ENCODE assay signal across 16 cellular contexts in the genomic region with DNA sequence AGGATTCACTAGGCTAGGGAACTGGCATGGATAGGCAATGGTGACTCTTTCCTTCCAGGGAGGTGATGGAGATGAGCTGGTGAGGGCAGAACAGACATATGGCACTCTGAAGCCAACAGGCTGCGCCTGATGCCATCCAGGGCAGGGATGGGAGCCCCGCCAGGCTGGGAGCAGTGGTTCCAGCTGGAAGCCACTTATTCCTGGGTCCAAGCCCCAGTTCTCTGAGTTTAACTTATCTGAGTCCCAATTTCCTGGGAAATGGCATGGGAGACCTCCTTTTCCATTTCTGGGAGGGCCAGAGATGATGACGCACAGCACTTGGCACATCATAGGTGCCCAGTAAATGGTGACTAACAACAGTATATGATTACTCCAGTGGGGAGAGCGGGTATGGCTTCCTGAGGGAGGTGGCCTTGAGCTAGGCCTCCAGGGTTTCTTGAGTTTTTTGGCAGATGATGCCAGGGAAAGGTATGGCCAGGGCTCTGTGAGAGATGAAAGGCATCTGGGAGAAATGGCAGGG. TPM values are rescaled to one million over a fixed set of nuclear protein-coding genes. Genes with fewer than 3 reads are reported as not detected.
DNase-seq lines count a peak whose midpoint lies in the region; ATAC-seq, FAIRE-seq and TF ChIP-seq lines count a peak whose summit lies in the region.
"Had no signal": no experiment of that assay in that cellular context is flagged by ENCODE, and none has a peak within 500 bp of the region (broad histone marks: within the 10 kb centered on the region; RNA-seq: fewer than 3 reads in every experiment).

No MANE protein-coding gene starts in this region.

- DNase-seq in Daoy (ENCODE audit: low read depth) (peak; percentile 63), NCI-H446 (lab: John Stamatoyannopoulos, UW) (peak; percentile 47 to 89), foreskin keratinocyte (no peak), sigmoid colon (no peak), D721Med (ENCODE audit: insufficient read length, low spot score) (no peak), Caco-2 (no peak), GM10266 (ENCODE audit: extremely low spot score) (no peak)
- DNase-seq in activated CD4-positive, alpha-beta T cell treated with anti-CD3 and anti-CD28 coated beads for 1 hour, result no peak
- DNase-seq: activated T-cell treated with anti-CD3 and anti-CD28 coated beads, Interleukin-2, amount 50 U/mL, for 1 hour; CD4-positive, alpha-beta memory T cell; NCI-H2227 treated with DMSO at 0.1 percent for 48 hours had no signal

- 91 to 94% methylated on average over 4 of the region's 4 CpGs for WGBS in sigmoid colon, 2 donors

- no peaks in the 10 kb centered on the region for H3K36me3 Mint-ChIP-seq in Caco-2 (ENCODE audit: insufficient read depth, unreplicated experiment)
- H3K36me3 Mint-ChIP-seq: CD4-positive, alpha-beta memory T cell had no signal

- H3K36me3 ChIP-seq in sigmoid colon (peaks cover 0 to 15% (median 0%) of the 10 kb centered on the region in 4 donors), Caco-2 (ENCODE audit: control insufficient read depth, insufficient read depth, low read length) (no peaks in the 10 kb centered on the region)

- no peaks in the 10 kb centered on the region for H3K9me3 Mint-ChIP-seq in Caco-2 (ENCODE audit: unreplicated experiment)

- intact Hi-C loops in sigmoid colon (cut with DNase I), result no loop called here
- intact Hi-C loops in Caco-2 (cut with micrococcal nuclease; ENCODE audit: unreplicated experiment), result no loop called here

- H3K4me3 Mint-ChIP-seq in Caco-2 (ENCODE audit: unreplicated experiment), result no peak overlapping the region
- H3K4me3 Mint-ChIP-seq: CD4-positive, alpha-beta memory T cell had no signal

- H3K4me1 ChIP-seq in foreskin keratinocyte (no peaks in the 10 kb centered on the region), sigmoid colon (peaks cover 0 to 72% (median 53%) of the 10 kb centered on the region in 4 donors), Caco-2 (peaks cover 30% of the 10 kb centered on the region)

- H3K4me3 ChIP-seq in sigmoid colon (no peak overlapping the region), Caco-2 (ENCODE audit: low read depth, low read length) (no peak overlapping the region)

- H3K27ac ChIP-seq in foreskin keratinocyte (no peak overlapping the region), sigmoid colon (peak overlapping the region; percentile 60 to 92 (median 86))

- no peak overlapping the region for H3K27ac Mint-ChIP-seq in Caco-2 (ENCODE audit: unreplicated experiment)

- no peak for TF ChIP-seq CTCF in foreskin keratinocyte (conservative IDR thresholded peaks at IDR 0.05)
- no peak for TF ChIP-seq CTCF in sigmoid colon (IDR thresholded peaks at IDR 0.05)
- TF ChIP-seq CTCF in D721Med (IDR thresholded peaks at IDR 0.05; ENCODE audit: insufficient read depth, missing control alignments), result no peak
- no peak for TF ChIP-seq CTCF in Caco-2 (IDR thresholded peaks at IDR 0.05; ENCODE audit: insufficient read depth in 1 of 2, low read depth in 1 of 2, low read length in 1 of 2, severe bottlenecking in 1 of 2, unreplicated experiment in 1 of 2)
- no peak for TF ChIP-seq CTCF in GM10266 (IDR thresholded peaks at IDR 0.05; ENCODE audit: control insufficient read depth, insufficient read depth, low read depth, missing control alignments)

- H3K27me3 ChIP-seq in foreskin keratinocyte (peaks cover 6% of the 10 kb centered on the region), sigmoid colon (no peaks in the 10 kb centered on the region), Caco-2 (replicated peaks; ENCODE audit: control insufficient read depth, insufficient read depth, low read length) (no peaks in the 10 kb centered on the region)

- H3K4me1 Mint-ChIP-seq in Caco-2 (ENCODE audit: low read depth, unreplicated experiment), result peaks cover 34% of the 10 kb centered on the region

- CTCF ChIA-PET in Caco-2 (lab: Charles Lee), result interaction anchor here (0.6 kb wide), 1 partner anchor 139 kb away, joined by 3 read pairs; no protein-coding TSS in a partner anchor

- H3K9me3 ChIP-seq in sigmoid colon (no peaks in the 10 kb centered on the region), Caco-2 (0 out of 2 replicates have a peak, but pooled peaks cover 2% of the 10 kb centered on the region)

- TF ChIP-seq EP300 in sigmoid colon (IDR thresholded peaks at IDR 0.05), result no peak

- ATAC-seq in foreskin keratinocyte, result peak; percentile 40
- ATAC-seq: esophagus mucosa had no signal

- FAIRE-seq in D721Med (lab: Jason Lieb, UNC), result no peak
- FAIRE-seq: islet of Langerhans, RCC 7860, TTC549 had no signal

- POLR2A ChIA-PET in Caco-2 (lab: Charles Lee), result no interaction called here

- no TSS peak for BruUV-seq in Caco-2 (replicated peaks; lab: Mats Ljungman, UMichigan)

- no peaks in the 10 kb centered on the region for H3K27me3 Mint-ChIP-seq in Caco-2 (ENCODE audit: insufficient read depth, unreplicated experiment)

- no peak for TF ChIP-seq POLR2A in sigmoid colon (IDR thresholded peaks at IDR 0.05)

RNA-seq across cellular contexts. Expression of a gene that starts 7.2 kb away (rescaled TPM):
- total RNA-seq in Daoy (2014; rRNA removed; shearing (Covaris generic)), result 8.6 and 9.4 TPM in 2 replicates
- total RNA-seq in foreskin keratinocyte (not detected in 2 replicates), sigmoid colon (100 to 1,000 TPM in 1 of 4 donors, 10 to 100 TPM in 3; 54.9 to 104 (median 69.4) TPM), Caco-2 (2022) (5.9 and 7.2 TPM in 2 replicates)
- polyA plus RNA-seq in foreskin keratinocyte (not detected in 2 replicates), sigmoid colon (10 to 100 TPM in 1 of 3 donors, 1 to 10 TPM in 2; 3.9 to 26.7 (median 6.0) TPM)
- total RNA-seq: CD4-positive, alpha-beta memory T cell had no signal
- polyA plus RNA-seq: CD4-positive, alpha-beta memory T cell had no signal

RNA-seq across cellular contexts. Expression of a gene that starts 18.1 kb away (rescaled TPM):
- 0.06 and 1.3 TPM in 2 replicates for total RNA-seq in Daoy (2014; rRNA removed; shearing (Covaris generic))
- total RNA-seq in foreskin keratinocyte (not detected in 2 replicates), sigmoid colon (1 to 10 TPM in 1 of 4 donors, under 1 TPM in 1, not detected in 2; 0.71 to 1.4 TPM), Caco-2 (2022) (0.29 and 0.65 TPM in 2 replicates)
- polyA plus RNA-seq in foreskin keratinocyte (not detected in 2 replicates), sigmoid colon (100 to 1,000 TPM; 325 to 455 (median 330) TPM)
- total RNA-seq: CD4-positive, alpha-beta memory T cell; esophagus mucosa; M059J had no signal
- polyA plus RNA-seq: CD4-positive, alpha-beta memory T cell had no signal

RNA-seq across cellular contexts. Expression of a gene that starts 41.4 kb away (rescaled TPM):
- 0.06 TPM in 1 of 2 replicates, not detected in the other for total RNA-seq in Daoy (2014; rRNA removed; shearing (Covaris generic))
- total RNA-seq in foreskin keratinocyte, result not detected in 2 replicates
- not detected in 2 replicates for polyA plus RNA-seq in foreskin keratinocyte
- not detected for total RNA-seq in sigmoid colon
- 10 to 100 TPM in 1 of 3 donors, under 1 TPM in 2; 0.46 to 10.8 (median 0.60) TPM for polyA plus RNA-seq in sigmoid colon
- not detected in 2 replicates for total RNA-seq in Caco-2 (2022)
- total RNA-seq: CD4-positive, alpha-beta memory T cell; esophagus mucosa; M059J had no signal
- polyA plus RNA-seq: CD4-positive, alpha-beta memory T cell had no signal

Comparison
In these comparisons a context has a peak if more than half of its experiments do, and no peak if none do; other contexts are left out.
1. DNase-seq: peak in Daoy (single experiment) and NCI-H446 (2 of 2); none in foreskin keratinocyte (0 of 2), sigmoid colon (single experiment), D721Med (single experiment), Caco-2 (0 of 2), GM10266 (single experiment) and activated CD4-positive, alpha-beta T cell treated with anti-CD3 and anti-CD28 coated beads for 1 hour (single experiment).